11 cellular contexts compared by ENCODE assay signal in genomic region chr10:73819513-73820093, GRCh38. TPM values are rescaled to one million over a fixed set of nuclear protein-coding genes. Genes with fewer than 3 reads are reported as not detected.
DNase-seq lines count a peak whose midpoint lies in the region; ATAC-seq, FAIRE-seq and TF ChIP-seq lines count a peak whose summit lies in the region.
"Had no signal": no experiment of that assay in that cellular context is flagged by ENCODE, and none has a peak within 500 bp of the region (broad histone marks: within the 10 kb centered on the region; RNA-seq: fewer than 3 reads in every experiment).

No MANE protein-coding gene starts in this region.

- no peak overlapping the region for H3K4me3 ChIP-seq in body of pancreas

- peak in 5 of 7 experiments; percentile 22 to 41 (median 37) for TF ChIP-seq CTCF in body of pancreas (IDR thresholded peaks at IDR 0.05)

- no peaks in the 10 kb centered on the region for H3K27me3 ChIP-seq in body of pancreas

- peak overlapping the region; percentile 6 to 78 (median 64) for H3K27ac ChIP-seq in body of pancreas

- 35% methylated on average over 13 to 20 of the region's 20 CpGs for WGBS in body of pancreas, 2 donors

- no peak for FAIRE-seq in H54 (lab: Jason Lieb, UNC)

- H3K4me1 ChIP-seq in body of pancreas = peaks cover 16% of the 10 kb centered on the region

- H3K9me3 ChIP-seq in body of pancreas = no peaks in the 10 kb centered on the region

- TF ChIP-seq POLR2A in H54 (IDR thresholded peaks at IDR 0.05; ENCODE audit: low read depth, low read length) (no peak), body of pancreas (IDR thresholded peaks at IDR 0.05) (no peak)

- DNase-seq in H54 (ENCODE audit: insufficient read length, low spot score) = peak; percentile 42
- peak; percentile 88 to 95 (median 92) for DNase-seq in body of pancreas
- peak; percentile 76 for DNase-seq in left ventricle myocardium superior
- peak; percentile 39 for DNase-seq in pulmonary artery endothelial cell (ENCODE audit: low read depth, low spot score)
- no peak for DNase-seq in NCI-H2171 treated with DMSO at 0.1 percent for 48 hours (lab: John Stamatoyannopoulos, UW)
- no peak for DNase-seq in COLO668 (lab: John Stamatoyannopoulos, UW; ENCODE audit: unreplicated experiment)
- DNase-seq in central memory CD4-positive, alpha-beta T cell = no peak
- DNase-seq: activated T-cell treated with anti-CD3 and anti-CD28 coated beads, Interleukin-2, amount 50 U/mL, for 48 hours; naive thymus-derived CD4-positive, alpha-beta T cell; NCI-H526 treated with DMSO at 0.1 percent for 48 hours had no signal

- H3K36me3 ChIP-seq in body of pancreas (replicated peaks in 1 of 2; ENCODE audit: insufficient read depth in 1 of 2, low read depth in 2 of 2) = no peaks in the 10 kb centered on the region

- ATAC-seq in body of pancreas = peak; percentile 94
- peak; percentile 65 for ATAC-seq in left ventricle myocardium superior
- ATAC-seq in GM18502 (IDR thresholded peaks at IDR 0.05; ENCODE audit: poor library complexity, unreplicated experiment) = no peak
- ATAC-seq: naive thymus-derived CD4-positive, alpha-beta T cell had no signal

- intact Hi-C loops in body of pancreas (cut with DNase I) = no loop called here
- intact Hi-C loops in left ventricle myocardium superior (cut with micrococcal nuclease) = no loop called here

RNA-seq across cellular contexts. Expression of gene NDST2, which starts 8.2 kb away (rescaled TPM):
- total RNA-seq in body of pancreas = 10 to 100 TPM; 21.1 to 25.4 TPM
- total RNA-seq in left ventricle myocardium superior = 11.7 TPM
- 12.9 and 17.4 TPM in 2 replicates for total RNA-seq in pulmonary artery endothelial cell

RNA-seq across cellular contexts. Expression of gene ZSWIM8, which starts 34.2 kb away (rescaled TPM):
- 10 to 100 TPM; 34.5 to 70.9 TPM for total RNA-seq in body of pancreas
- total RNA-seq in left ventricle myocardium superior = 53.9 TPM
- 31.5 and 39.8 TPM in 2 replicates for total RNA-seq in pulmonary artery endothelial cell

RNA-seq across cellular contexts. Expression of gene CHCHD1, which starts 37.8 kb away (rescaled TPM):
- total RNA-seq in body of pancreas (10 to 100 TPM in 1 of 2 donors, 1 to 10 TPM in 1; 9.3 to 15.8 TPM), left ventricle myocardium superior (29.2 TPM), pulmonary artery endothelial cell (30.9 and 31.3 TPM in 2 replicates)

RNA-seq across cellular contexts. Expression of gene CAMK2G, which starts 54.8 kb away (rescaled TPM):
- total RNA-seq in body of pancreas (10 to 100 TPM; 14.8 to 17.4 TPM), left ventricle myocardium superior (11.9 TPM), pulmonary artery endothelial cell (31.1 and 31.2 TPM in 2 replicates)

Comparison
In these comparisons a context has a peak if more than half of its experiments do, and no peak if none do; other contexts are left out.
1. DNase-seq: peak in H54 (single experiment), body of pancreas (4 of 4), left ventricle myocardium superior (single experiment) and pulmonary artery endothelial cell (single experiment); none in NCI-H2171 treated with DMSO at 0.1 percent for 48 hours (single experiment), COLO668 (single experiment) and central memory CD4-positive, alpha-beta T cell (single experiment).